8 cellular contexts compared by ENCODE assay signal in genomic region chr2:105800036-105800755, GRCh38. TPM values are rescaled to one million over a fixed set of nuclear protein-coding genes. Genes with fewer than 3 reads are reported as not detected.
A peak's percentile ranks its signal among the peaks of the same experiment; 100 is the strongest.
DNase-seq lines count a peak whose midpoint lies in the region; ATAC-seq, FAIRE-seq and TF ChIP-seq lines count a peak whose summit lies in the region.

No MANE protein-coding gene starts in this region.

- no peak overlapping the region for H3K9ac ChIP-seq in K562 (ENCODE audit: insufficient read depth in 1 of 2, low read depth in 2 of 2, low read length in 2 of 2)

- peak overlapping the region; percentile 34 for H3K27ac ChIP-seq in CD8-positive, alpha-beta memory T cell (ENCODE audit: low read depth, low read length)
- H3K27ac ChIP-seq in K562 (ENCODE audit: extremely low read depth, low read depth, low read length) (no peak overlapping the region), sigmoid colon (no peak overlapping the region)
- H3K27ac ChIP-seq in naive thymus-derived CD4-positive, alpha-beta T cell (ENCODE audit: low read depth, low read length), result peak overlapping the region; percentile 74

- no peak overlapping the region for H2AFZ ChIP-seq in K562 (ENCODE audit: low read depth, low read length)

- no peak overlapping the region for H3K4me2 ChIP-seq in K562 (ENCODE audit: insufficient read depth, low read length)

- H3K4me3 Mint-ChIP-seq in CD8-positive, alpha-beta memory T cell, result peak overlapping the region; percentile 41 to 80 (median 71)
- peak overlapping the region; percentile 60 to 89 (median 82) for H3K4me3 Mint-ChIP-seq in naive thymus-derived CD4-positive, alpha-beta T cell

- peaks cover 23% of the 10 kb centered on the region; the same call in 2 of the 3 replicates for H3K79me2 ChIP-seq in K562 (ENCODE audit: control insufficient read depth, insufficient read depth, low read length)

- H4K20me1 ChIP-seq in K562 (replicated peaks; ENCODE audit: control insufficient read depth, insufficient read depth, low read length), result no peaks in the 10 kb centered on the region

- H3K4me3 ChIP-seq in CD8-positive, alpha-beta memory T cell (ENCODE audit: low read length), result peak overlapping the region; percentile 9
- no peak overlapping the region for H3K4me3 ChIP-seq in K562
- H3K4me3 ChIP-seq in naive thymus-derived CD4-positive, alpha-beta T cell (ENCODE audit: low read length), result peak overlapping the region; percentile 6
- no peak overlapping the region for H3K4me3 ChIP-seq in sigmoid colon

- TF ChIP-seq RAD21 in K562 (CRISPR knock-in tag; conservative IDR thresholded peaks at IDR 0.05 in 1 of 2, IDR thresholded peaks at IDR 0.05 in 1 of 2), result no peak

- POLR2A ChIA-PET in CD8-positive, alpha-beta memory T cell (lab: Charles Lee), result interaction anchor here (1.1 kb wide), 1 partner anchor 56 kb away, joined by 3 read pairs; no protein-coding TSS in a partner anchor
- POLR2A ChIA-PET in K562 (lab: Yijun Ruan, JAX), result interaction anchor here (0.8 to 1.5 kb wide), 2 partner anchors 10 to 14 kb away, joined by 3 to 5 read pairs; no protein-coding TSS in a partner anchor
- POLR2A ChIA-PET in naive thymus-derived CD4-positive, alpha-beta T cell (lab: Charles Lee), result interaction anchor here (0.8 to 4.6 kb wide), 6 partner anchors 9 to 54 kb away, joined by 3 to 51 read pairs (median 6); no protein-coding TSS in a partner anchor

- H3K9me3 Mint-ChIP-seq in CD8-positive, alpha-beta memory T cell, result no peaks in the 10 kb centered on the region
- H3K9me3 Mint-ChIP-seq in naive thymus-derived CD4-positive, alpha-beta T cell, result peaks cover 0 to 5% (median 0%) of the 10 kb centered on the region in 11 donors

- H3K4me1 ChIP-seq in CD8-positive, alpha-beta memory T cell (ENCODE audit: insufficient read depth, low read length), result peaks cover 100% of the 10 kb centered on the region
- peaks cover 18 to 57% of the 10 kb centered on the region in 2 experiments; a peak in 4 of 5 replicates for H3K4me1 ChIP-seq in K562 (replicated peaks in 1 of 2; ENCODE audit: control insufficient read depth in 2 of 2, insufficient read depth in 2 of 2, low read length in 2 of 2)
- H3K4me1 ChIP-seq in naive thymus-derived CD4-positive, alpha-beta T cell (ENCODE audit: control insufficient read depth in 2 of 2, insufficient read depth in 2 of 2, low read length in 2 of 2), result peaks cover 99 to 100% of the 10 kb centered on the region in 2 donors
- peaks cover 0 to 89% (median 64%) of the 10 kb centered on the region in 4 donors for H3K4me1 ChIP-seq in sigmoid colon

- in situ Hi-C loops in K562 (cut with MboI), result no loop called here

- peaks cover 0 to 1% of the 10 kb centered on the region in 2 donors for H3K27me3 Mint-ChIP-seq in CD8-positive, alpha-beta memory T cell
- H3K27me3 Mint-ChIP-seq in naive thymus-derived CD4-positive, alpha-beta T cell, result no peaks in the 10 kb centered on the region

- TF ChIP-seq EP300 in K562 (IDR thresholded peaks at IDR 0.05; ENCODE audit: low read length), result no peak
- TF ChIP-seq EP300 in sigmoid colon (IDR thresholded peaks at IDR 0.05), result no peak

- ATAC-seq in K562 (no peak), HG02642 (IDR thresholded peaks at IDR 0.05; ENCODE audit: poor library complexity, unreplicated experiment) (no peak)
- no peak for ATAC-seq in naive thymus-derived CD4-positive, alpha-beta T cell

- intact Hi-C loops in K562 (cut with micrococcal nuclease), result no loop called here
- intact Hi-C loops in naive thymus-derived CD4-positive, alpha-beta T cell (cut with micrococcal nuclease), result no loop called here
- intact Hi-C loops in sigmoid colon (cut with DNase I), result no loop called here

- H3K4me1 Mint-ChIP-seq in CD8-positive, alpha-beta memory T cell, result peaks cover 99 to 100% (median 100%) of the 10 kb centered on the region in 3 donors
- H3K4me1 Mint-ChIP-seq in naive thymus-derived CD4-positive, alpha-beta T cell, result peaks cover 83 to 100% (median 98%) of the 10 kb centered on the region in 7 donors

- no peaks in the 10 kb centered on the region for H3K9me3 ChIP-seq in CD8-positive, alpha-beta memory T cell (ENCODE audit: low read length)
- no peaks in the 10 kb centered on the region for H3K9me3 ChIP-seq in K562 (replicated peaks; ENCODE audit: control insufficient read depth, insufficient read depth, low read depth, low read length)
- no peaks in the 10 kb centered on the region for H3K9me3 ChIP-seq in naive thymus-derived CD4-positive, alpha-beta T cell (ENCODE audit: control insufficient read depth in 2 of 3, low read length in 3 of 3)
- no peaks in the 10 kb centered on the region for H3K9me3 ChIP-seq in sigmoid colon

- H3K27me3 ChIP-seq in CD8-positive, alpha-beta memory T cell (ENCODE audit: insufficient read depth, low read length, poor library complexity, severe bottlenecking), result no peaks in the 10 kb centered on the region
- H3K27me3 ChIP-seq in K562 (ENCODE audit: control insufficient read depth in 2 of 2, insufficient read depth in 2 of 2, low read length in 2 of 2) (no peaks in the 10 kb centered on the region), sigmoid colon (no peaks in the 10 kb centered on the region)
- no peaks in the 10 kb centered on the region for H3K27me3 ChIP-seq in naive thymus-derived CD4-positive, alpha-beta T cell (ENCODE audit: control insufficient read depth in 2 of 2, insufficient read depth in 2 of 2, low read length in 2 of 2)

- no peaks in the 10 kb centered on the region for H3K36me3 ChIP-seq in CD8-positive, alpha-beta memory T cell (ENCODE audit: insufficient read depth, low read length)
- H3K36me3 ChIP-seq in K562 (ENCODE audit: control insufficient read depth, insufficient read depth, low read length), result no peaks in the 10 kb centered on the region
- no peaks in the 10 kb centered on the region for H3K36me3 ChIP-seq in naive thymus-derived CD4-positive, alpha-beta T cell (ENCODE audit: control insufficient read depth in 2 of 3, insufficient read depth in 3 of 3, low read length in 3 of 3)
- H3K36me3 ChIP-seq in sigmoid colon, result no peaks in the 10 kb centered on the region

- CTCF ChIA-PET in CD8-positive, alpha-beta memory T cell (lab: Charles Lee), result interaction anchor here (1.1 to 6.0 kb wide), 7 partner anchors 12 to 224 kb away, joined by 3 to 25 read pairs (median 5); no protein-coding TSS in a partner anchor
- CTCF ChIA-PET in K562 (lab: Yijun Ruan, JAX; ENCODE audit: low intra/inter-chr PET ratio), result no interaction called here
- CTCF ChIA-PET in naive thymus-derived CD4-positive, alpha-beta T cell (lab: Charles Lee), result interaction anchor here (0.7 to 2.2 kb wide), 6 partner anchors 19 to 224 kb away, joined by 3 to 10 read pairs (median 4); no protein-coding TSS in a partner anchor

- TF ChIP-seq POLR2A in K562 (conservative IDR thresholded peaks at IDR 0.05) (no peak), sigmoid colon (IDR thresholded peaks at IDR 0.05) (no peak)

- H3K36me3 Mint-ChIP-seq in CD8-positive, alpha-beta memory T cell, result peaks cover 5 to 18% (median 15%) of the 10 kb centered on the region in 3 donors
- H3K36me3 Mint-ChIP-seq in naive thymus-derived CD4-positive, alpha-beta T cell, result peaks cover 4 to 32% (median 22%) of the 10 kb centered on the region in 5 donors

- no peak for FAIRE-seq in K562 (lab: Jason Lieb, UNC)

- DNase-seq in CD8-positive, alpha-beta memory T cell, result peak in 1 of 5 donors; percentile 65
- DNase-seq in MV-4-11 (lab: John Stamatoyannopoulos, UW) (peak; percentile 95), K562 (ENCODE audit: extremely low read depth in 1 of 4, low spot score in 3 of 4) (no peak), anterior cingulate cortex (lab: John Stamatoyannopoulos, UW) (no peak), sigmoid colon (no peak)
- peak in 6 of 9 donors; percentile 47 to 61 (median 48) for DNase-seq in naive thymus-derived CD4-positive, alpha-beta T cell
- no peak for DNase-seq in stimulated activated CD4-positive, alpha-beta T cell treated with anti-CD3 and anti-CD28 coated beads, Interleukin-4, amount 100 ng/mL, for 4 hours

- TF ChIP-seq CTCF in K562 (IDR thresholded peaks at IDR 0.05 in 2 of 3, conservative IDR thresholded peaks at IDR 0.05 in 1 of 3; ENCODE audit: insufficient read depth in 2 of 3, low read depth in 1 of 3, low read length in 3 of 3) (no peak), sigmoid colon (IDR thresholded peaks at IDR 0.05) (no peak)

- H3K9me1 ChIP-seq in K562 (ENCODE audit: control insufficient read depth, insufficient read depth, low read length), result no peaks in the 10 kb centered on the region

- 76% methylated on average over 10 of the region's 10 CpGs for WGBS in K562 (ENCODE audit: insufficient coverage, low coverage, missing lambda C conversion rate)
- 83 to 88% methylated on average over 10 of the region's 10 CpGs for WGBS in sigmoid colon, 2 donors

- peak overlapping the region; percentile 91 to 99 (median 96) for H3K27ac Mint-ChIP-seq in CD8-positive, alpha-beta memory T cell
- peak overlapping the region; percentile 92 to 100 (median 99) for H3K27ac Mint-ChIP-seq in naive thymus-derived CD4-positive, alpha-beta T cell

- no TSS peak for BruUV-seq in K562 (replicated peaks; lab: Mats Ljungman, UMichigan)

TF ChIP-seq in K562, 482 proteins besides CTCF, POLR2A, EP300 and RAD21 (continues in another document):
- TF ChIP-seq CEBPG (CRISPR knock-in tag; IDR thresholded peaks at IDR 0.05) (no peak), CEBPG (tag; conservative IDR thresholded peaks at IDR 0.05 in 1 of 2, IDR thresholded peaks at IDR 0.05 in 1 of 2) (peak; percentile 19 to 47; a peak in 1 of 4 replicates)

RNA-seq across cellular contexts. Expression of gene NCK2, which starts 55.5 kb away (rescaled TPM):
- total RNA-seq in CD8-positive, alpha-beta memory T cell, result 10 to 100 TPM; 72.4 to 76.1 TPM
- polyA plus RNA-seq in CD8-positive, alpha-beta memory T cell, result 77.9 TPM
- total RNA-seq in K562 (2011; cell fraction: chromatin; rRNA removed; ENCODE audit: low replicate concordance), result 6.2 and 7.3 TPM in 2 replicates
- total RNA-seq in K562 (2011; cell fraction: nucleolus; rRNA removed), result 5.0 and 5.1 TPM in 2 replicates
- 4.7 and 4.8 TPM in 2 replicates for total RNA-seq in K562 (2011; cell fraction: nucleoplasm; rRNA removed)
- total RNA-seq in K562 (2014; rRNA removed), result 23.2 and 24.6 TPM in 2 replicates
- 8.6 and 10.8 TPM in 2 replicates for total RNA-seq in K562 (2014; rRNA removed; fragmentation: Illumina TruSeq; extraction: Trizol)
- 19.6 and 21.4 TPM in 2 replicates for total RNA-seq in K562 (2015; rRNA removed; fragmentation: Illumina TruSeq; extraction: Trizol)
- 25.8 and 27.9 TPM in 2 replicates for total RNA-seq in K562 (2021)
- 4.5 and 4.8 TPM in 2 replicates for polyA plus RNA-seq in K562 (2011; rRNA removed)
- polyA plus RNA-seq in K562 (2011; cell fraction: cytosol; rRNA removed), result 4.3 and 7.8 TPM in 2 replicates
- polyA plus RNA-seq in K562 (2011; cell fraction: nucleus; rRNA removed), result 3.6 and 5.1 TPM in 2 replicates
- 27.1 and 38.2 TPM in 2 replicates for polyA plus RNA-seq in K562 (2012)
- 15.9 and 21.9 TPM in 2 replicates for polyA plus RNA-seq in K562 (2014; fragmentation: Illumina TruSeq; extraction: Trizol)
- 1 to 10 TPM in 1 of 2 experiments, under 1 TPM in 1; 0.90 to 1.8 TPM for polyA plus RNA-seq in K562 (2014; fragmentation: Nextera tagmentation; extraction: Ambion mirVana)
- 24.3 and 26.3 TPM in 2 replicates for polyA plus RNA-seq in K562 (2014; rRNA removed)
- 4.3 and 7.2 TPM in 2 replicates for polyA minus RNA-seq in K562 (2011; rRNA and poly(A)+ RNA removed)
- 2.0 and 2.6 TPM in 2 replicates for polyA minus RNA-seq in K562 (2011; cell fraction: cytosol; rRNA and poly(A)+ RNA removed)
- polyA minus RNA-seq in K562 (2011; cell fraction: nucleus; rRNA and poly(A)+ RNA removed), result 4.7 and 5.4 TPM in 2 replicates
- total RNA-seq in naive thymus-derived CD4-positive, alpha-beta T cell, result 100 to 1,000 TPM in 4 of 5 experiments, 10 to 100 TPM in 1; 75.3 to 134 (median 109) TPM
- polyA plus RNA-seq in naive thymus-derived CD4-positive, alpha-beta T cell, result 10 to 100 TPM; 30.8 to 73.0 TPM
- 10 to 100 TPM; 39.2 to 56.1 (median 53.7) TPM for total RNA-seq in sigmoid colon
- 10 to 100 TPM; 36.4 to 59.9 (median 41.4) TPM for polyA plus RNA-seq in sigmoid colon

Comparison
In these comparisons a context has a peak if more than half of its experiments do, and no peak if none do; other contexts are left out.
1. DNase-seq: peak in MV-4-11 (single experiment) and naive thymus-derived CD4-positive, alpha-beta T cell (6 of 9); none in K562 (0 of 4), anterior cingulate cortex (0 of 58), sigmoid colon (single experiment) and stimulated activated CD4-positive, alpha-beta T cell treated with anti-CD3 and anti-CD28 coated beads, Interleukin-4, amount 100 ng/mL, for 4 hours (0 of 2).
2. H3K27ac ChIP-seq: peak in CD8-positive, alpha-beta memory T cell (single experiment) and naive thymus-derived CD4-positive, alpha-beta T cell (single experiment); none in K562 (single experiment) and sigmoid colon (0 of 4).
3. H3K4me3 ChIP-seq: peak in CD8-positive, alpha-beta memory T cell (single experiment) and naive thymus-derived CD4-positive, alpha-beta T cell (single experiment); none in K562 (single experiment) and sigmoid colon (0 of 4).